33 cellular contexts compared by ENCODE assay signal in genomic region chr10:114243661-114244060, GRCh38. TPM values are rescaled to one million over a fixed set of nuclear protein-coding genes. Genes with fewer than 3 reads are reported as not detected.
"Had no signal": no experiment of that assay in that cellular context is flagged by ENCODE, and none has a peak within 500 bp of the region (broad histone marks: within the 10 kb centered on the region; RNA-seq: fewer than 3 reads in every experiment).

No MANE protein-coding gene starts in this region.

- ATAC-seq: activated naive CD4-positive, alpha-beta T cell treated with anti-CD3 and anti-CD28 coated beads, Interleukin-2, amount 50 U/mL, for 72 hours; activated T-cell treated with anti-CD3 and anti-CD28 coated beads, Interleukin-2, amount 50 U/mL, for 4 hours; body of pancreas; Panc1; Right ventricle myocardium inferior had no signal

- H3K4me3 ChIP-seq: adrenal gland, body of pancreas had no signal

- H3K9ac ChIP-seq: KMS-11 had no signal

- H3K4me2 ChIP-seq: KMS-11 had no signal

- H3K4me3 Mint-ChIP-seq: activated CD4-positive, alpha-beta T cell treated with anti-CD3 and anti-CD28 coated beads, Interleukin-2, amount 10 ng/mL, durations not matched to agents 7 days and 5 days; activated naive CD4-positive, alpha-beta T cell treated with anti-CD3 and anti-CD28 coated beads for 36 hours; activated T-cell treated with anti-CD3 and anti-CD28 coated beads, Interleukin-2, amount 50 U/mL, for 4 hours; activated T-helper 1 cell treated with anti-CD3 and anti-CD28 coated beads, Interleukin-12 subunit alpha, Interleukin-12 subunit beta, Interleukin-2, Interleukin-4 antibody, amounts not matched to agents 30 ng/mL and 10 ng/mL and 1 ng/mL, durations not matched to agents 14 hours and 24 hours and 36 hours had no signal

- DNase-seq: activated CD4-positive, alpha-beta T cell treated with anti-CD3 and anti-CD28 coated beads, Interleukin-2, amount 10 ng/mL, durations not matched to agents 7 days and 5 days; activated CD4-positive, alpha-beta T cell treated with anti-CD3 and anti-CD28 coated beads, Interleukin-2, amount 50 U/mL, for 48 hours; activated CD8-positive, alpha-beta memory T cell treated with anti-CD3 and anti-CD28 coated beads, Interleukin-2, amount 50 U/mL, for 4 hours; activated gamma-delta T cell treated with Interleukin-2 at 50 U/mL for 16 hours; activated naive CD4-positive, alpha-beta T cell treated with anti-CD3 and anti-CD28 coated beads for 36 hours; activated T-cell treated with anti-CD3 and anti-CD28 coated beads for 4 hours; activated T-cell treated with anti-CD3 and anti-CD28 coated beads, Interleukin-2, amount 50 U/mL, for 4 hours; adrenal gland; caudate nucleus; NCI-H1105; NCI-H1417 treated with DMSO at 0.1 percent for 48 hours; NCI-H1694; NCI-H1930; NCI-H2081 treated with DMSO at 0.1 percent for 48 hours; NCI-H226; NCI-H446 treated with DMSO at 0.1 percent for 48 hours; NCI-H524; NCI-H69; SW 1271; T-helper 1 cell; T-helper 2 cell; T-helper 9 cell; WERI-Rb-1 had no signal

- H3K9me3 ChIP-seq: adrenal gland, body of pancreas had no signal

- H3K27me3 ChIP-seq: body of pancreas had no signal

- H3K36me3 ChIP-seq: adrenal gland, WERI-Rb-1 had no signal

- H3K27ac ChIP-seq: adrenal gland, KMS-11, WERI-Rb-1 had no signal

- H3K9me3 Mint-ChIP-seq: activated CD4-positive, alpha-beta T cell treated with anti-CD3 and anti-CD28 coated beads, Interleukin-2, amount 10 ng/mL, durations not matched to agents 7 days and 5 days; activated naive CD4-positive, alpha-beta T cell treated with anti-CD3 and anti-CD28 coated beads for 36 hours; activated naive CD4-positive, alpha-beta T cell treated with anti-CD3 and anti-CD28 coated beads, Interleukin-2, amount 50 U/mL, for 72 hours; activated T-cell treated with anti-CD3 and anti-CD28 coated beads, Interleukin-2, amount 50 U/mL, for 4 hours; activated T-helper 1 cell treated with anti-CD3 and anti-CD28 coated beads, Interleukin-12 subunit alpha, Interleukin-12 subunit beta, Interleukin-2, Interleukin-4 antibody, amounts not matched to agents 30 ng/mL and 10 ng/mL and 1 ng/mL, durations not matched to agents 14 hours and 24 hours and 36 hours had no signal

- H3K36me3 Mint-ChIP-seq: activated naive CD4-positive, alpha-beta T cell treated with anti-CD3 and anti-CD28 coated beads, Interleukin-2, amount 50 U/mL, for 72 hours had no signal

- H3K27ac Mint-ChIP-seq: activated CD4-positive, alpha-beta T cell treated with anti-CD3 and anti-CD28 coated beads, Interleukin-2, amount 10 ng/mL, durations not matched to agents 7 days and 5 days; activated naive CD4-positive, alpha-beta T cell treated with anti-CD3 and anti-CD28 coated beads for 36 hours; activated naive CD4-positive, alpha-beta T cell treated with anti-CD3 and anti-CD28 coated beads, Interleukin-2, amount 50 U/mL, for 72 hours; activated T-helper 1 cell treated with anti-CD3 and anti-CD28 coated beads, Interleukin-12 subunit alpha, Interleukin-12 subunit beta, Interleukin-2, Interleukin-4 antibody, amounts not matched to agents 30 ng/mL and 10 ng/mL and 1 ng/mL, durations not matched to agents 14 hours and 24 hours and 36 hours had no signal

- FAIRE-seq: astrocyte, bronchial epithelial cell had no signal

RNA-seq across cellular contexts. Expression of gene VWA2, which starts 4.6 kb away (rescaled TPM):
- total RNA-seq: activated CD4-positive, alpha-beta T cell treated with anti-CD3 and anti-CD28 coated beads, Interleukin-2, amount 10 ng/mL, durations not matched to agents 7 days and 5 days; activated naive CD4-positive, alpha-beta T cell treated with anti-CD3 and anti-CD28 coated beads for 36 hours; activated T-cell treated with anti-CD3 and anti-CD28 coated beads, Interleukin-2, amount 50 U/mL, for 4 hours; activated T-helper 1 cell treated with anti-CD3 and anti-CD28 coated beads, Interleukin-12 subunit alpha, Interleukin-12 subunit beta, Interleukin-2, Interleukin-4 antibody, amounts not matched to agents 30 ng/mL and 10 ng/mL and 1 ng/mL, durations not matched to agents 14 hours and 24 hours and 36 hours; LHCN-M2; Right ventricle myocardium inferior; RPMI7951 had no signal
- polyA plus RNA-seq: adrenal gland had no signal
